Comparison of ENCODE assay signal across 8 cellular contexts in the genomic region with DNA sequence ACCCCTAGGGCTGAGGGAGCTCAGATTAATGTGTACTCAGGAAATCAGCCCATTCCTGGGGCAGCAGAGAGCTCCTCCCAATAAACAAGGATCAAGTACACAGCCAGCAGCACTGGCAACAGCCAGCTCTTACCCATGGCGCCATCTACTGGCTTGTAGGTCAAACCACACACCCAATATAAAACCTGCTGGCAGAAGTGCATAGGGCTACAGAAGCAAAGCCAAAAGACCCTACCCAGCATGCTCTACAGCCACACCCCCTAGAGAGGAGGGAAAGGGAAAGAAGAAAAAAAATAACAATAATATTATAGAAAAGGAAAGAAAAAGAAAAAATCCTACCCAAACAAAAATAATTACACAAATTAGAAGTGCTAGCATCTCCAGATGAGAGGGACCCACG.
DNase-seq lines count a peak whose midpoint lies in the region; ATAC-seq and TF ChIP-seq lines count a peak whose summit lies in the region.
"Not testable (repeated sequence)": the region's sequence is repeated elsewhere in the genome, so short reads cannot be mapped to it uniquely, and the experiment has no call there.

No MANE protein-coding gene starts in this region.

- not testable (repeated sequence) for H4K20me1 ChIP-seq in H9 (ENCODE audit: control insufficient read depth, insufficient read depth, insufficient read length); fibroblast of lung (ENCODE audit: control insufficient read depth, extremely low read depth, insufficient read depth, low read length)

- not testable (repeated sequence) for H3T11ph ChIP-seq in H9 (ENCODE audit: low read length)

- in situ Hi-C loops in astrocyte of the spinal cord (cut with HindIII; ENCODE audit: low sequenced_read_pairs), result not testable (repeated sequence)

- H3K36me3 Mint-ChIP-seq in CD4-positive, alpha-beta memory T cell; H9 (ENCODE audit: insufficient read depth in 1 of 3, low read depth in 3 of 3): not testable (repeated sequence)

- peak overlapping the region; percentile 66 for H3K4me2 ChIP-seq in H9 (ENCODE audit: insufficient read depth, insufficient read length, low read length)
- peak overlapping the region; percentile 68 for H3K4me2 ChIP-seq in fibroblast of lung (ENCODE audit: extremely low read depth, insufficient read depth, low read length)

- not testable (repeated sequence) for H4K91ac ChIP-seq in H9 (ENCODE audit: insufficient read length, low read depth, low read length)

- not testable (repeated sequence) for H3K27ac ChIP-seq in CD4-positive, alpha-beta memory T cell (ENCODE audit: low read depth, low read length); H9 (ENCODE audit: insufficient read length, low read depth, low read length); fibroblast of lung (ENCODE audit: insufficient read depth, low read length); ovary
- peak overlapping the region in 2 of 3 donors; percentile 58 to 80 for H3K27ac ChIP-seq in thyroid gland

- H2BK5ac ChIP-seq in H9 (ENCODE audit: insufficient read length, low read length), result not testable (repeated sequence)

- not testable (repeated sequence) for H3K23me2 ChIP-seq in H9 (ENCODE audit: insufficient read length, low read depth, low read length, poor library complexity, severe bottlenecking)

- not testable (repeated sequence) for H3K9me3 Mint-ChIP-seq in CD4-positive, alpha-beta memory T cell; H9

- not testable (repeated sequence) for H3K27ac Mint-ChIP-seq in CD4-positive, alpha-beta memory T cell
- H3K27ac Mint-ChIP-seq in H9, result peak overlapping the region; percentile 73 to 90 (median 87); a peak in 5 of 7 replicates

- not testable (repeated sequence) for H3K14ac ChIP-seq in H9 (ENCODE audit: insufficient read depth, low read length)

- not testable (repeated sequence) for H3K9me3 ChIP-seq in CD4-positive, alpha-beta memory T cell (ENCODE audit: control insufficient read depth in 1 of 2, low read length in 2 of 2); H9 (ENCODE audit: control insufficient read depth, low read depth, low read length); fibroblast of lung (ENCODE audit: control insufficient read depth, insufficient read depth, low read depth, low read length); ovary; thyroid gland

- CTCF ChIA-PET in CD4-positive, alpha-beta memory T cell (lab: Charles Lee; ENCODE audit: partially characterized antibody), result not testable (repeated sequence)

- intact Hi-C loops in CD4-positive, alpha-beta memory T cell (cut with micrococcal nuclease), result loop anchor here (5.0 kb wide), 1 partner anchor 286 kb away; a partner anchor contains a TSS
- intact Hi-C loops in left colon (cut with DNase I, micrococcal nuclease); ovary (cut with DNase I); thyroid gland (cut with DNase I): not testable (repeated sequence)

- H3K9ac ChIP-seq in H9 (ENCODE audit: extremely low read depth, insufficient read length, low read length); fibroblast of lung (ENCODE audit: insufficient read depth, low read length): not testable (repeated sequence)

- not testable (repeated sequence) for H3K4me3 ChIP-seq in CD4-positive, alpha-beta memory T cell (ENCODE audit: low read length in 2 of 2)
- H3K4me3 ChIP-seq in astrocyte of the spinal cord (ENCODE audit: low read depth, low read length), result peak overlapping the region; percentile 31
- peak overlapping the region in 3 of 4 experiments; percentile 31 to 62 (median 55) for H3K4me3 ChIP-seq in fibroblast of lung (replicated peaks in 1 of 4; ENCODE audit: control extremely low read depth in 1 of 4, insufficient read depth in 1 of 4, low read depth in 3 of 4, low read length in 4 of 4)
- H3K4me3 ChIP-seq in ovary, result peak overlapping the region; percentile 34
- peak overlapping the region in 1 of 3 donors; percentile 62 for H3K4me3 ChIP-seq in thyroid gland (replicated peaks in 1 of 3)

- TF ChIP-seq POLR2A in ovary (IDR thresholded peaks at IDR 0.05); thyroid gland (IDR thresholded peaks at IDR 0.05): not testable (repeated sequence)

- H3K36me3 ChIP-seq in CD4-positive, alpha-beta memory T cell (ENCODE audit: insufficient read depth, low read length); fibroblast of lung (ENCODE audit: control insufficient read depth, insufficient read depth, low read length); ovary; thyroid gland: not testable (repeated sequence)

- H3K56ac ChIP-seq in H9 (ENCODE audit: insufficient read length, low read depth, low read length), result not testable (repeated sequence)

- no CpG with 5 or more reads among the region's 2 CpGs for WGBS in H9 (ENCODE audit: extremely low coverage, insufficient read length, low lambda C conversion rate)
- WGBS in ovary, 3 donors, result 38 to 42% (median 40%) methylated on average over 2 of the region's 2 CpGs
- 41 to 45% methylated on average over 2 of the region's 2 CpGs for WGBS in thyroid gland, 2 donors

- not testable (repeated sequence) for H3K79me1 ChIP-seq in H9 (ENCODE audit: insufficient read depth, low read depth, low read length, poor library complexity, severe bottlenecking)

- H2BK20ac ChIP-seq in H9 (ENCODE audit: low read depth, low read length, poor library complexity, severe bottlenecking), result not testable (repeated sequence)

- H3K4me1 Mint-ChIP-seq in CD4-positive, alpha-beta memory T cell; H9: not testable (repeated sequence)

- H2AK5ac ChIP-seq in H9 (ENCODE audit: insufficient read length, low read length), result not testable (repeated sequence)

- not testable (repeated sequence) for H2AFZ ChIP-seq in H9 (ENCODE audit: low read length); fibroblast of lung (ENCODE audit: low read length)

- H3K4me3 Mint-ChIP-seq in CD4-positive, alpha-beta memory T cell, result peak overlapping the region in 2 of 8 donors; percentile 29 to 53
- peak overlapping the region; percentile 72 to 79 for H3K4me3 Mint-ChIP-seq in H9

- H2BK120ac ChIP-seq in H9 (ENCODE audit: low read depth, low read length, poor library complexity, severe bottlenecking), result not testable (repeated sequence)

- not testable (repeated sequence) for TF ChIP-seq EP300 in ovary (IDR thresholded peaks at IDR 0.05)

- ATAC-seq in left colon, result peak; percentile 44

- not testable (repeated sequence) for H3K18ac ChIP-seq in H9 (ENCODE audit: insufficient read length, low read depth, low read length)

- not testable (repeated sequence) for H4K8ac ChIP-seq in H9 (replicated peaks; ENCODE audit: insufficient read length, low read depth, low read length)

- not testable (repeated sequence) for H3K4me1 ChIP-seq in CD4-positive, alpha-beta memory T cell (ENCODE audit: insufficient read depth, low read length); H9 (ENCODE audit: insufficient read depth, low read length); fibroblast of lung (ENCODE audit: control insufficient read depth, extremely low read depth, insufficient read depth, low read length); ovary (ENCODE audit: insufficient read depth); thyroid gland

- not testable (repeated sequence) for H2BK12ac ChIP-seq in H9 (ENCODE audit: insufficient read length, low read depth, low read length)

- H2BK15ac ChIP-seq in H9 (ENCODE audit: low read depth, low read length), result not testable (repeated sequence)

- peak in 3 of 5 donors; percentile 11 to 22 (median 12) for DNase-seq in CD4-positive, alpha-beta memory T cell
- DNase-seq in H9 (peak; percentile 42), RKO (ENCODE audit: low spot score) (peak; percentile 37), fibroblast of lung (ENCODE audit: low read depth in 2 of 2) (peak in 1 of 2 donors; percentile 34), thyroid gland (peak; percentile 18 to 31)
- DNase-seq in astrocyte of the spinal cord (ENCODE audit: low read depth, low spot score); left colon; ovary: not testable (repeated sequence)

- H3K4ac ChIP-seq in H9 (ENCODE audit: low read depth, low read length), result not testable (repeated sequence)

- not testable (repeated sequence) for H4K5ac ChIP-seq in H9 (ENCODE audit: insufficient read length, low read depth, low read length)

- POLR2A ChIA-PET in CD4-positive, alpha-beta memory T cell (lab: Charles Lee; ENCODE audit: partially characterized antibody), result not testable (repeated sequence)

- H3K23ac ChIP-seq in H9 (ENCODE audit: insufficient read length, low read depth, low read length), result not testable (repeated sequence)

- not testable (repeated sequence) for H3K27me3 ChIP-seq in CD4-positive, alpha-beta memory T cell (ENCODE audit: insufficient read depth, low read length); H9 (ENCODE audit: insufficient read depth, low read length); fibroblast of lung (ENCODE audit: control insufficient read depth, insufficient read depth, low read length); ovary; thyroid gland

- not testable (repeated sequence) for H3K79me2 ChIP-seq in H9 (ENCODE audit: insufficient read depth, low read length); fibroblast of lung (ENCODE audit: control insufficient read depth, insufficient read depth, low read length)

- TF ChIP-seq CTCF in H9 (conservative IDR thresholded peaks at IDR 0.05) (peak; percentile 64), astrocyte of the spinal cord (IDR thresholded peaks at IDR 0.05; ENCODE audit: low read depth, low read length) (peak; percentile 43), fibroblast of lung (conservative IDR thresholded peaks at IDR 0.05 in 1 of 2, IDR thresholded peaks at IDR 0.05 in 1 of 2; ENCODE audit: low read depth in 1 of 2, low read length in 2 of 2) (peak; percentile 28 to 45), thyroid gland (IDR thresholded peaks at IDR 0.05) (peak in 4 of 6 experiments; percentile 18 to 68 (median 40))
- not testable (repeated sequence) for TF ChIP-seq CTCF in ovary (IDR thresholded peaks at IDR 0.05)

- not testable (repeated sequence) for H3K27me3 Mint-ChIP-seq in CD4-positive, alpha-beta memory T cell; H9 (ENCODE audit: low read depth)
